ENCODE assay signal across 8 cellular contexts in genomic region chr2:215664847-215665525, GRCh38.
A peak's percentile ranks its signal among the peaks of the same experiment; 100 is the strongest.
DNase-seq lines count a peak whose midpoint lies in the region; ATAC-seq lines count a peak whose summit lies in the region.

No MANE protein-coding gene starts in this region.

- H3K36me3 ChIP-seq in SK-N-MC (ENCODE audit: insufficient read depth, low read length) (no peaks in the 10 kb centered on the region), HAP-1 (replicated peaks) (no peaks in the 10 kb centered on the region)

- no peak overlapping the region for H3K9ac ChIP-seq in SK-N-MC (ENCODE audit: insufficient read length)

- H3K27me3 ChIP-seq in HAP-1 (ENCODE audit: low read depth): peaks cover 4% of the 10 kb centered on the region

- H3K9me3 ChIP-seq in SK-N-MC (ENCODE audit: low read depth, low read length): no peaks in the 10 kb centered on the region
- no peaks in the 10 kb centered on the region for H3K9me3 ChIP-seq in HAP-1

- in situ Hi-C loops in HAP-1 (cut with MboI; ENCODE audit: low sequenced_read_pairs): no loop called here

- H3K4me1 ChIP-seq in HAP-1: no peaks in the 10 kb centered on the region

- peak overlapping the region; percentile 84 for H3K27ac ChIP-seq in SK-N-MC

- peak overlapping the region; percentile 12; the same call in 1 of the 2 replicates for H3K4me3 ChIP-seq in SK-N-MC
- H3K4me3 ChIP-seq in HAP-1: no peak overlapping the region

- DNase-seq in SK-N-MC (ENCODE audit: low read depth, low spot score): no peak
- peak; percentile 97 for DNase-seq in iris pigment epithelial cell (ENCODE audit: low read depth)
- DNase-seq in HAP-1 (ENCODE audit: low spot score in 2 of 2): no peak
- no peak for DNase-seq in activated CD4-positive, alpha-beta T cell treated with anti-CD3 and anti-CD28 coated beads, Interleukin-2, amount 50 U/mL, for 4 hours
- no peak for DNase-seq in NCI-H526 treated with DMSO at 0.1 percent for 48 hours (lab: John Stamatoyannopoulos, UW)

- ATAC-seq in GM18508 (IDR thresholded peaks at IDR 0.05; ENCODE audit: insufficient read depth, unreplicated experiment) (peak; percentile 83), HG02870 (IDR thresholded peaks at IDR 0.05; ENCODE audit: unreplicated experiment) (peak; percentile 71), GM19023 (IDR thresholded peaks at IDR 0.05; ENCODE audit: unreplicated experiment) (no peak)
